In the genomic region with DNA sequence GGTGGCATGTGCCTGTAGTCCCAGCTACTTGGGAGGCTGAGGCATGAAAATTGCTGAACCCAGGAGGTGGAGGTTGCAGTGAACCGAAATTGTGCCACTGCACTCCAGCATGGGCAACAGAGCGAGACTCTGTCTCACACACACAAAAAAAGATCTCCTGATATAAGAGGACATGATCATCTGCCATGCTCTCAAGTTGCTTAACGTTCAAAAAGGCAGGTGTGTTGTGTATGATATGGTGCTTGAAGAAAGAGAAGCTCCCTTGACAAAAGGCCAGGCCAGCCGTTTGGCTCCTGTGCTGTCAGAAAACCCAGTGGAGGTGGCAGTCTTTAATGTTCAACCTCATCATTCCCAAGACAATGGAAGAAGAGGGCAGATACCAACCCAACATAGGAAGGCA, we compare ENCODE assay signal across 26 cellular contexts.
"Had no signal": no experiment of that assay in that cellular context is flagged by ENCODE, and none has a peak within 500 bp of the region (broad histone marks: within the 10 kb centered on the region; RNA-seq: fewer than 3 reads in every experiment).

No MANE protein-coding gene starts in this region.

- H3K4me1 ChIP-seq: esophagus muscularis mucosa, left lung, neural progenitor cell, parathyroid adenoma, right lobe of liver, tibial nerve, upper lobe of left lung had no signal

- H3K36me3 ChIP-seq: esophagus muscularis mucosa, heart right ventricle, left lung, neural progenitor cell, right lobe of liver, thoracic aorta, tibial nerve, upper lobe of left lung had no signal

- H3K9me3 Mint-ChIP-seq: dendritic cell treated with granulocyte-macrophage colony-stimulating factor and Interleukin-4, amounts not matched to agents 40 ng/mL and 50 ng/mL, for 4 days; neural progenitor cell; stimulated activated naive CD8-positive, alpha-beta T cell treated with anti-CD3 and anti-CD28 coated beads, Interleukin-15, Interleukin-2, amounts not matched to agents 100 ng/mL and 50 ng/mL, for 24 hours had no signal

- H3K27me3 Mint-ChIP-seq: dendritic cell treated with granulocyte-macrophage colony-stimulating factor and Interleukin-4, amounts not matched to agents 40 ng/mL and 50 ng/mL, for 4 days; progenitor cell of endocrine pancreas; stimulated activated naive CD8-positive, alpha-beta T cell treated with anti-CD3 and anti-CD28 coated beads, Interleukin-15, Interleukin-2, amounts not matched to agents 100 ng/mL and 50 ng/mL, for 24 hours had no signal

- H3K4me3 ChIP-seq: esophagus muscularis mucosa, heart right ventricle, left lung, mucosa of descending colon, neural progenitor cell, right lobe of liver, thoracic aorta, tibial nerve, upper lobe of left lung had no signal

- DNase-seq: effector CD8-positive, alpha-beta T cell; foreskin melanocyte; glutamatergic neuron; heart right ventricle; hippocampal formation; left cardiac atrium; left lung; mesenchymal stem cell; mucosa of descending colon; naive B cell; right lobe of liver; small intestine; stimulated activated CD4-positive, alpha-beta T cell treated with anti-CD3 and anti-CD28 coated beads, Interleukin-15, amount 100 ng/mL, for 24 hours; stimulated activated CD4-positive, alpha-beta T cell treated with anti-CD3 and anti-CD28 coated beads, Interleukin-2, amount 100 ng/mL, for 48 hours; stimulated activated naive B cell treated with anti-CD40 and anti-IgM and Interleukin-4, amounts not matched to agents 10 μg/mL and 1 μg/mL and 100 μg/mL, for 72 hours; upper lobe of left lung had no signal

- H3K4me1 Mint-ChIP-seq: mesothelial cell of epicardium; naive B cell; nephron; neural progenitor cell; stimulated activated naive B cell treated with anti-CD40 and anti-IgM and Interleukin-4, amounts not matched to agents 10 μg/mL and 1 μg/mL and 100 μg/mL, for 72 hours had no signal

- H3K27ac ChIP-seq: esophagus muscularis mucosa, heart right ventricle, left lung, neural progenitor cell, parathyroid adenoma, right lobe of liver, thoracic aorta, tibial nerve, upper lobe of left lung had no signal

- H3K27me3 ChIP-seq: esophagus muscularis mucosa, heart right ventricle, left lung, neural progenitor cell, right lobe of liver, tibial nerve, upper lobe of left lung had no signal

- H3K4me3 Mint-ChIP-seq: dendritic cell treated with granulocyte-macrophage colony-stimulating factor and Interleukin-4, amounts not matched to agents 40 ng/mL and 50 ng/mL, for 4 days; mesothelial cell of epicardium; naive B cell; nephron; neural progenitor cell; stimulated activated naive B cell treated with anti-CD40 and anti-IgM and Interleukin-4, amounts not matched to agents 10 μg/mL and 1 μg/mL and 100 μg/mL, for 72 hours; stimulated activated naive CD8-positive, alpha-beta T cell treated with anti-CD3 and anti-CD28 coated beads, Interleukin-15, Interleukin-2, amounts not matched to agents 100 ng/mL and 50 ng/mL, for 24 hours had no signal

- H3K27ac Mint-ChIP-seq: dendritic cell treated with granulocyte-macrophage colony-stimulating factor and Interleukin-4, amounts not matched to agents 40 ng/mL and 50 ng/mL, for 4 days; mesothelial cell of epicardium; naive B cell; nephron; neural progenitor cell; progenitor cell of endocrine pancreas; stimulated activated naive B cell treated with anti-CD40 and anti-IgM and Interleukin-4, amounts not matched to agents 10 μg/mL and 1 μg/mL and 100 μg/mL, for 72 hours; stimulated activated naive CD8-positive, alpha-beta T cell treated with anti-CD3 and anti-CD28 coated beads, Interleukin-15, Interleukin-2, amounts not matched to agents 100 ng/mL and 50 ng/mL, for 24 hours had no signal

- ATAC-seq: heart right ventricle; left cardiac atrium; left lung; mucosa of descending colon; right lobe of liver; stimulated activated naive B cell treated with anti-CD40 and anti-IgM and Interleukin-4, amounts not matched to agents 10 μg/mL and 1 μg/mL and 100 μg/mL, for 72 hours had no signal

- H3K9me3 ChIP-seq: esophagus muscularis mucosa, heart right ventricle, left lung, mucosa of descending colon, right lobe of liver, thoracic aorta, upper lobe of left lung had no signal

- H3K36me3 Mint-ChIP-seq: mesothelial cell of epicardium; naive B cell; neural progenitor cell; stimulated activated naive B cell treated with anti-CD40 and anti-IgM and Interleukin-4, amounts not matched to agents 10 μg/mL and 1 μg/mL and 100 μg/mL, for 72 hours had no signal

- H3K9ac ChIP-seq: neural progenitor cell, parathyroid adenoma had no signal
